ENCODE assay signal across 8 cellular contexts in the genomic region with DNA sequence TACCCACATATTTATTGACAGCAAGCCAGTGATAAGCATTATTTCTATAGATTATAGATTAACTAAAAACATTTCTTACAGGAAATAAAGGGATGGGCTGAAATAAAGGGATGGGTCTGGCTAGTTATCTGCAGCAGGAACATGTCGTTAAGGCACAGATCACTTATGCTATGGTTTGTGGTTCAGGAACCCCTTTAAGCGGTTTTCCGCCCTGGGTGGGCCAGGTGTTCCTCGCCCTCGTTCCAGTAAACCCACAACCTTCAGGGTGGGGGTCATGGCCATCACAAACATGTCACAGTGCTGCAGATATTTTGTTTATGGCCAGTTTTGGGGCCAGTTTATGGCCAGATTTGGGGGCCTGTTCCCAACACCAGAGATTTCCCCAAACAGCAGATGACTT. TPM values are rescaled to one million over a fixed set of nuclear protein-coding genes. Genes with fewer than 3 reads are reported as not detected.
DNase-seq lines count a peak whose midpoint lies in the region; ATAC-seq, FAIRE-seq and TF ChIP-seq lines count a peak whose summit lies in the region.
"Not testable (repeated sequence)": the region's sequence is repeated elsewhere in the genome, so short reads cannot be mapped to it uniquely, and the experiment has no call there.
"Had no signal": no experiment of that assay in that cellular context is flagged by ENCODE, and none has a peak within 500 bp of the region (broad histone marks: within the 10 kb centered on the region; RNA-seq: fewer than 3 reads in every experiment).

No MANE protein-coding gene starts in this region.

- not testable (repeated sequence) for H3K79me2 ChIP-seq in HCT116 (ENCODE audit: insufficient read depth, low read length); HepG2 (ENCODE audit: insufficient read depth, low read length)

- H3K4me2 ChIP-seq in BLaER1: peak overlapping the region; percentile 56
- H3K4me2 ChIP-seq in HCT116 (ENCODE audit: low read length); HepG2 (ENCODE audit: low read depth, low read length): not testable (repeated sequence)

- not testable (repeated sequence) for TF ChIP-seq CTCF in HCT116 (IDR thresholded peaks at IDR 0.05 in 2 of 3, conservative IDR thresholded peaks at IDR 0.05 in 1 of 3; ENCODE audit: borderline replicate concordance in 1 of 3, insufficient read depth in 1 of 3, low read depth in 2 of 3, low read length in 2 of 3); HepG2 (CRISPR knock-in tag; IDR thresholded peaks at IDR 0.05)

- POLR2A ChIA-PET in HCT116 (lab: Charles Lee): not testable (repeated sequence)
- POLR2A ChIA-PET in activated naive CD8-positive, alpha-beta T cell treated with anti-CD3 and anti-CD28 coated beads, Interleukin-2, amount 10 ng/mL, durations not matched to agents 7 days and 5 days (lab: Charles Lee): interaction anchor here (1.7 kb wide), 1 partner anchor 10 kb away, joined by 7 read pairs; a partner anchor contains a TSS
- POLR2A ChIA-PET in HepG2 (lab: Yijun Ruan, JAX): interaction anchor here (0.7 kb wide), 1 partner anchor 36 kb away, joined by 4 read pairs; no protein-coding TSS in a partner anchor

- not testable (repeated sequence) for H3K9me3 ChIP-seq in BLaER1; HCT116 (ENCODE audit: control insufficient read depth in 1 of 2, insufficient read depth in 1 of 2, low read depth in 1 of 2, low read length in 2 of 2); HepG2 (ENCODE audit: low read length)

- H3K4me3 ChIP-seq in BLaER1; HCT116 (replicated peaks in 1 of 2; ENCODE audit: low read depth in 1 of 2, low read length in 2 of 2); HepG2 (replicated peaks in 1 of 3; ENCODE audit: insufficient read depth in 1 of 3, low read depth in 2 of 3, low read length in 3 of 3): not testable (repeated sequence)

- H3K27me3 Mint-ChIP-seq in T-helper 1 cell treated with Interleukin-12 subunit alpha and Interleukin-12 subunit beta and Interleukin-4 antibody, amounts not matched to agents 30 μg/mL and 1 μg/mL, for 36 hours (ENCODE audit: low read depth): peaks cover 25% of the 10 kb centered on the region
- peaks cover 12% of the 10 kb centered on the region for H3K27me3 Mint-ChIP-seq in activated naive CD8-positive, alpha-beta T cell treated with anti-CD3 and anti-CD28 coated beads, Interleukin-2, amount 10 ng/mL, durations not matched to agents 7 days and 5 days

- intact Hi-C loops in HCT116 (cut with micrococcal nuclease); HepG2 (cut with micrococcal nuclease; ENCODE audit: unreplicated experiment): not testable (repeated sequence)

- not testable (repeated sequence) for TF ChIP-seq RAD21 in HCT116 (IDR thresholded peaks at IDR 0.05; ENCODE audit: low read depth); HepG2 (CRISPR knock-in tag; IDR thresholded peaks at IDR 0.05)

- BruUV-seq in HCT116 (replicated peaks; lab: Mats Ljungman, UMichigan) (TSS peak; percentile 8), HepG2 (replicated peaks; lab: Mats Ljungman, UMichigan) (TSS peak; percentile 33)

- not testable (repeated sequence) for H3K27me3 ChIP-seq in BLaER1; HCT116 (ENCODE audit: insufficient read depth, low read length); HepG2 (ENCODE audit: control insufficient read depth in 1 of 2, insufficient read depth in 2 of 2, low read length in 2 of 2)

- not testable (repeated sequence) for H3K27ac ChIP-seq in BLaER1; HCT116 (ENCODE audit: low read depth, low read length); HepG2 (ENCODE audit: extremely low read length, insufficient read depth, low read length)

- not testable (repeated sequence) for FAIRE-seq in HepG2 (lab: Jason Lieb, UNC)

- not testable (repeated sequence) for H3K36me3 ChIP-seq in BLaER1; HCT116 (ENCODE audit: control insufficient read depth in 1 of 2, insufficient read depth in 2 of 2, low read length in 2 of 2)
- H3K36me3 ChIP-seq in HepG2 (replicated peaks in 1 of 2; ENCODE audit: control insufficient read depth in 1 of 2, insufficient read depth in 2 of 2, low read length in 2 of 2): peaks cover 8 to 15% of the 10 kb centered on the region in 2 experiments; a peak in 4 of 5 replicates

- not testable (repeated sequence) for TF ChIP-seq EP300 in HepG2 (IDR thresholded peaks at IDR 0.05; ENCODE audit: low read depth in 2 of 2, low read length in 2 of 2); HepG2 (CRISPR knock-in tag; IDR thresholded peaks at IDR 0.05; ENCODE audit: borderline replicate concordance)

- not testable (repeated sequence) for H3K27ac Mint-ChIP-seq in T-helper 1 cell treated with Interleukin-12 subunit alpha and Interleukin-12 subunit beta and Interleukin-4 antibody, amounts not matched to agents 30 μg/mL and 1 μg/mL, for 36 hours; activated naive CD8-positive, alpha-beta T cell treated with anti-CD3 and anti-CD28 coated beads, Interleukin-2, amount 10 ng/mL, durations not matched to agents 7 days and 5 days

- 0 out of 2 replicates have a peak overlapping the region, but pooled peaks have one; percentile 9 for H3K9ac ChIP-seq in BLaER1
- not testable (repeated sequence) for H3K9ac ChIP-seq in HCT116 (ENCODE audit: low read length); HepG2 (ENCODE audit: insufficient read depth, low read depth, low read length)

- H3K9me2 ChIP-seq in HCT116 (ENCODE audit: insufficient read depth): not testable (repeated sequence)

- H3K4me1 ChIP-seq in BLaER1: peaks cover 20% of the 10 kb centered on the region
- not testable (repeated sequence) for H3K4me1 ChIP-seq in HCT116 (ENCODE audit: control insufficient read depth in 1 of 2, insufficient read depth in 2 of 2, low read length in 2 of 2); HepG2 (ENCODE audit: insufficient read depth, low read length)

- H2AFZ ChIP-seq in HCT116 (ENCODE audit: low read depth, low read length, poor library complexity, severe bottlenecking); HepG2 (ENCODE audit: low read length): not testable (repeated sequence)

- WGBS in HepG2 (ENCODE audit: low lambda C conversion rate): 94% methylated on average over 5 of the region's 5 CpGs

- CTCF ChIA-PET in HCT116 (lab: Charles Lee): interaction anchor here (1.5 kb wide), 1 partner anchor 11 kb away, joined by 7 read pairs; a partner anchor contains a TSS
- CTCF ChIA-PET in HepG2 (lab: Yijun Ruan, JAX; ENCODE audit: low intra/inter-chr PET ratio, low total read pairs): not testable (repeated sequence)

- ATAC-seq in HCT116; activated naive CD8-positive, alpha-beta T cell treated with anti-CD3 and anti-CD28 coated beads, Interleukin-2, amount 10 ng/mL, durations not matched to agents 7 days and 5 days (ENCODE audit: low read depth); HepG2: not testable (repeated sequence)

- TF ChIP-seq POLR2A in HCT116 (IDR thresholded peaks at IDR 0.05; ENCODE audit: borderline replicate concordance, extremely low read depth, insufficient read depth, insufficient read length); HepG2 (IDR thresholded peaks at IDR 0.05; ENCODE audit: insufficient read depth in 1 of 2, low read depth in 2 of 2, low read length in 2 of 2): not testable (repeated sequence)

- RAD21 ChIA-PET in HCT116 (lab: Charles Lee; ENCODE audit: low non-redundant PET in 1 of 2, low total read pairs in 2 of 2, uncharacterized antibody in 2 of 2, unreplicated experiment in 2 of 2): not testable (repeated sequence)

- not testable (repeated sequence) for H3K36me3 Mint-ChIP-seq in T-helper 1 cell treated with Interleukin-12 subunit alpha and Interleukin-12 subunit beta and Interleukin-4 antibody, amounts not matched to agents 30 μg/mL and 1 μg/mL, for 36 hours (ENCODE audit: low read depth); activated naive CD8-positive, alpha-beta T cell treated with anti-CD3 and anti-CD28 coated beads, Interleukin-2, amount 10 ng/mL, durations not matched to agents 7 days and 5 days

- DNase-seq in HCT116 (ENCODE audit: low read depth, low spot score); activated naive CD8-positive, alpha-beta T cell treated with anti-CD3 and anti-CD28 coated beads, Interleukin-2, amount 10 ng/mL, durations not matched to agents 7 days and 5 days; HepG2 (ENCODE audit: low spot score): not testable (repeated sequence)

- H4K20me1 ChIP-seq in BLaER1; HCT116 (ENCODE audit: insufficient read depth); HepG2 (ENCODE audit: insufficient read depth, low read length): not testable (repeated sequence)

- not testable (repeated sequence) for H3K4me1 Mint-ChIP-seq in T-helper 1 cell treated with Interleukin-12 subunit alpha and Interleukin-12 subunit beta and Interleukin-4 antibody, amounts not matched to agents 30 μg/mL and 1 μg/mL, for 36 hours (ENCODE audit: low read depth)
- peaks cover 14% of the 10 kb centered on the region for H3K4me1 Mint-ChIP-seq in activated naive CD8-positive, alpha-beta T cell treated with anti-CD3 and anti-CD28 coated beads, Interleukin-2, amount 10 ng/mL, durations not matched to agents 7 days and 5 days

- in situ Hi-C loops in HepG2 (cut with HindIII; ENCODE audit: extremely low pct_ligation_motif_present, low pct_unique_long_range_greater_than_20kb): not testable (repeated sequence)

- H3K4me3 Mint-ChIP-seq in T-helper 1 cell treated with Interleukin-12 subunit alpha and Interleukin-12 subunit beta and Interleukin-4 antibody, amounts not matched to agents 30 μg/mL and 1 μg/mL, for 36 hours: peak overlapping the region; percentile 33
- H3K4me3 Mint-ChIP-seq in activated naive CD8-positive, alpha-beta T cell treated with anti-CD3 and anti-CD28 coated beads, Interleukin-2, amount 10 ng/mL, durations not matched to agents 7 days and 5 days: peak overlapping the region; percentile 42

- not testable (repeated sequence) for H3K9me3 Mint-ChIP-seq in T-helper 1 cell treated with Interleukin-12 subunit alpha and Interleukin-12 subunit beta and Interleukin-4 antibody, amounts not matched to agents 30 μg/mL and 1 μg/mL, for 36 hours; activated naive CD8-positive, alpha-beta T cell treated with anti-CD3 and anti-CD28 coated beads, Interleukin-2, amount 10 ng/mL, durations not matched to agents 7 days and 5 days

RNA-seq across cellular contexts. Expression of a gene that starts 10.7 kb away (rescaled TPM):
- total RNA-seq in HCT116 (2021; ENCODE audit: unreplicated experiment) (97.7 TPM), HepG2 (2016; rRNA removed; fragmentation: Illumina TruSeq; extraction: Trizol) (54.8 and 75.1 TPM in 2 replicates)
- polyA plus RNA-seq in HCT116 (2012): 63.4 and 69.8 TPM in 2 replicates
- total RNA-seq in activated naive CD8-positive, alpha-beta T cell treated with anti-CD3 and anti-CD28 coated beads, Interleukin-2, amount 10 ng/mL, durations not matched to agents 7 days and 5 days: 10 to 100 TPM; 36.7 to 47.5 TPM
- 23.3 and 27.3 TPM in 2 replicates for total RNA-seq in HepG2 (2016; cell fraction: cytosol; rRNA removed; fragmentation: Illumina TruSeq; extraction: Trizol; ENCODE audit: low read depth)
- 53.5 and 80.4 TPM in 2 replicates for total RNA-seq in HepG2 (2016; cell fraction: insoluble cytoplasmic fraction; rRNA removed; fragmentation: Illumina TruSeq; extraction: Trizol)
- total RNA-seq in HepG2 (2016; cell fraction: membrane; rRNA removed; fragmentation: Illumina TruSeq; extraction: Trizol): 39.3 and 49.4 TPM in 2 replicates
- total RNA-seq in HepG2 (2016; cell fraction: nucleus; rRNA removed; fragmentation: Illumina TruSeq; extraction: Trizol): 20.5 and 23.1 TPM in 2 replicates
- polyA plus RNA-seq in HepG2 (2011; rRNA removed): 27.5 and 39.4 TPM in 2 replicates
- polyA plus RNA-seq in HepG2 (2011; cell fraction: cytosol; rRNA removed): 33.2 and 61.8 TPM in 2 replicates
- polyA plus RNA-seq in HepG2 (2011; cell fraction: nucleus; rRNA removed): 30.3 and 31.5 TPM in 2 replicates
- polyA plus RNA-seq in HepG2 (2012): 21.4 and 33.9 TPM in 2 replicates
- polyA plus RNA-seq in HepG2 (2016; cell fraction: cytosol; fragmentation: Illumina TruSeq; extraction: Trizol; ENCODE audit: low read depth): 25.8 and 31.9 TPM in 2 replicates
- 83.6 and 90.1 TPM in 2 replicates for polyA plus RNA-seq in HepG2 (2016; cell fraction: insoluble cytoplasmic fraction; fragmentation: Illumina TruSeq; extraction: Trizol; ENCODE audit: low read depth)
- polyA plus RNA-seq in HepG2 (2016; cell fraction: membrane; fragmentation: Illumina TruSeq; extraction: Trizol; ENCODE audit: low read depth): 40.3 and 46.6 TPM in 2 replicates
- polyA plus RNA-seq in HepG2 (2016; cell fraction: nucleus; fragmentation: Illumina TruSeq; extraction: Trizol; ENCODE audit: insufficient read depth, low read depth): 39.6 and 43.0 TPM in 2 replicates
- 30.4 and 47.1 TPM in 2 replicates for polyA minus RNA-seq in HepG2 (2011; rRNA and poly(A)+ RNA removed; ENCODE audit: low replicate concordance)
- 11.2 and 16.5 TPM in 2 replicates for polyA minus RNA-seq in HepG2 (2011; cell fraction: cytosol; rRNA and poly(A)+ RNA removed)
- 6.3 and 8.4 TPM in 2 replicates for polyA minus RNA-seq in HepG2 (2011; cell fraction: nucleus; rRNA and poly(A)+ RNA removed)

RNA-seq across cellular contexts. Expression of a gene that starts 10.9 kb away (rescaled TPM):
- total RNA-seq in HCT116 (2021; ENCODE audit: unreplicated experiment): 58.2 TPM
- 67.5 and 72.1 TPM in 2 replicates for polyA plus RNA-seq in HCT116 (2012)
- 10 to 100 TPM; 35.6 to 40.7 TPM for total RNA-seq in activated naive CD8-positive, alpha-beta T cell treated with anti-CD3 and anti-CD28 coated beads, Interleukin-2, amount 10 ng/mL, durations not matched to agents 7 days and 5 days
- total RNA-seq in HepG2 (2016; rRNA removed; fragmentation: Illumina TruSeq; extraction: Trizol): 30.1 and 48.6 TPM in 2 replicates
- total RNA-seq in HepG2 (2016; cell fraction: cytosol; rRNA removed; fragmentation: Illumina TruSeq; extraction: Trizol; ENCODE audit: low read depth): 17.3 and 23.4 TPM in 2 replicates
- 25.7 and 50.3 TPM in 2 replicates for total RNA-seq in HepG2 (2016; cell fraction: insoluble cytoplasmic fraction; rRNA removed; fragmentation: Illumina TruSeq; extraction: Trizol)
- total RNA-seq in HepG2 (2016; cell fraction: membrane; rRNA removed; fragmentation: Illumina TruSeq; extraction: Trizol): 19.8 TPM in 2 replicates
- 43.2 and 49.1 TPM in 2 replicates for total RNA-seq in HepG2 (2016; cell fraction: nucleus; rRNA removed; fragmentation: Illumina TruSeq; extraction: Trizol)
- 40.0 and 41.5 TPM in 2 replicates for polyA plus RNA-seq in HepG2 (2011; rRNA removed)
- 14.5 and 33.6 TPM in 2 replicates for polyA plus RNA-seq in HepG2 (2011; cell fraction: cytosol; rRNA removed)
- polyA plus RNA-seq in HepG2 (2011; cell fraction: nucleus; rRNA removed): 222 and 300 TPM in 2 replicates
- 22.4 and 26.7 TPM in 2 replicates for polyA plus RNA-seq in HepG2 (2012)
- 11.3 and 13.5 TPM in 2 replicates for polyA plus RNA-seq in HepG2 (2016; cell fraction: cytosol; fragmentation: Illumina TruSeq; extraction: Trizol; ENCODE audit: low read depth)
- polyA plus RNA-seq in HepG2 (2016; cell fraction: insoluble cytoplasmic fraction; fragmentation: Illumina TruSeq; extraction: Trizol; ENCODE audit: low read depth): 26.8 and 33.0 TPM in 2 replicates
- polyA plus RNA-seq in HepG2 (2016; cell fraction: membrane; fragmentation: Illumina TruSeq; extraction: Trizol; ENCODE audit: low read depth): 16.0 and 17.2 TPM in 2 replicates
- 104 and 118 TPM in 2 replicates for polyA plus RNA-seq in HepG2 (2016; cell fraction: nucleus; fragmentation: Illumina TruSeq; extraction: Trizol; ENCODE audit: insufficient read depth, low read depth)
- 42.2 and 59.1 TPM in 2 replicates for polyA minus RNA-seq in HepG2 (2011; rRNA and poly(A)+ RNA removed; ENCODE audit: low replicate concordance)
- 14.7 and 27.3 TPM in 2 replicates for polyA minus RNA-seq in HepG2 (2011; cell fraction: cytosol; rRNA and poly(A)+ RNA removed)
- 31.5 and 33.4 TPM in 2 replicates for polyA minus RNA-seq in HepG2 (2011; cell fraction: nucleus; rRNA and poly(A)+ RNA removed)

RNA-seq across cellular contexts. Expression of a gene that starts 29.5 kb away (rescaled TPM):
- total RNA-seq in HCT116 (2021; ENCODE audit: unreplicated experiment): 1.2 TPM
- polyA plus RNA-seq in HCT116 (2012): 0.85 and 0.92 TPM in 2 replicates
- total RNA-seq in activated naive CD8-positive, alpha-beta T cell treated with anti-CD3 and anti-CD28 coated beads, Interleukin-2, amount 10 ng/mL, durations not matched to agents 7 days and 5 days: 1 to 10 TPM in 1 of 2 experiments, under 1 TPM in 1; 0.88 to 1.3 TPM
- not detected in 2 replicates for total RNA-seq in HepG2 (2016; rRNA removed; fragmentation: Illumina TruSeq; extraction: Trizol)
- not detected in 2 replicates for total RNA-seq in HepG2 (2016; cell fraction: cytosol; rRNA removed; fragmentation: Illumina TruSeq; extraction: Trizol; ENCODE audit: low read depth)
- total RNA-seq in HepG2 (2016; cell fraction: insoluble cytoplasmic fraction; rRNA removed; fragmentation: Illumina TruSeq; extraction: Trizol): not detected in 2 replicates
- total RNA-seq in HepG2 (2016; cell fraction: membrane; rRNA removed; fragmentation: Illumina TruSeq; extraction: Trizol): 0.17 TPM in 1 of 2 replicates, not detected in the other
- total RNA-seq in HepG2 (2016; cell fraction: nucleus; rRNA removed; fragmentation: Illumina TruSeq; extraction: Trizol): not detected in 2 replicates
- polyA plus RNA-seq in HepG2 (2011; rRNA removed): 0.08 and 0.24 TPM in 2 replicates
- 0.09 TPM in 1 of 2 replicates, not detected in the other for polyA plus RNA-seq in HepG2 (2011; cell fraction: cytosol; rRNA removed)
- polyA plus RNA-seq in HepG2 (2011; cell fraction: nucleus; rRNA removed): 1.6 and 2.0 TPM in 2 replicates
- 0.15 and 0.33 TPM in 2 replicates for polyA plus RNA-seq in HepG2 (2012)
- not detected in 2 replicates for polyA plus RNA-seq in HepG2 (2016; cell fraction: cytosol; fragmentation: Illumina TruSeq; extraction: Trizol; ENCODE audit: low read depth)
- polyA plus RNA-seq in HepG2 (2016; cell fraction: insoluble cytoplasmic fraction; fragmentation: Illumina TruSeq; extraction: Trizol; ENCODE audit: low read depth): not detected in 2 replicates
- polyA plus RNA-seq in HepG2 (2016; cell fraction: membrane; fragmentation: Illumina TruSeq; extraction: Trizol; ENCODE audit: low read depth): not detected in 2 replicates
- polyA plus RNA-seq in HepG2 (2016; cell fraction: nucleus; fragmentation: Illumina TruSeq; extraction: Trizol; ENCODE audit: insufficient read depth, low read depth): 0.48 and 0.77 TPM in 2 replicates
- polyA minus RNA-seq in HepG2 (2011; rRNA and poly(A)+ RNA removed; ENCODE audit: low replicate concordance): 0.26 and 0.52 TPM in 2 replicates
- polyA minus RNA-seq in HepG2 (2011; cell fraction: cytosol; rRNA and poly(A)+ RNA removed): not detected in 2 replicates
- not detected in 2 replicates for polyA minus RNA-seq in HepG2 (2011; cell fraction: nucleus; rRNA and poly(A)+ RNA removed)
- total RNA-seq: HT-29 had no signal
- polyA plus RNA-seq: CD4-positive, alpha-beta memory T cell; IgD-negative memory B cell had no signal

RNA-seq across cellular contexts. Expression of a gene that starts 34.1 kb away (rescaled TPM):
- 18.5 TPM for total RNA-seq in HCT116 (2021; ENCODE audit: unreplicated experiment)
- 10.9 and 11.3 TPM in 2 replicates for polyA plus RNA-seq in HCT116 (2012)
- not detected for total RNA-seq in activated naive CD8-positive, alpha-beta T cell treated with anti-CD3 and anti-CD28 coated beads, Interleukin-2, amount 10 ng/mL, durations not matched to agents 7 days and 5 days
- total RNA-seq in HepG2 (2016; rRNA removed; fragmentation: Illumina TruSeq; extraction: Trizol): 17.9 and 22.1 TPM in 2 replicates
- 14.6 and 15.1 TPM in 2 replicates for total RNA-seq in HepG2 (2016; cell fraction: cytosol; rRNA removed; fragmentation: Illumina TruSeq; extraction: Trizol; ENCODE audit: low read depth)
- 17.1 and 20.8 TPM in 2 replicates for total RNA-seq in HepG2 (2016; cell fraction: insoluble cytoplasmic fraction; rRNA removed; fragmentation: Illumina TruSeq; extraction: Trizol)
- 19.2 and 21.9 TPM in 2 replicates for total RNA-seq in HepG2 (2016; cell fraction: membrane; rRNA removed; fragmentation: Illumina TruSeq; extraction: Trizol)
- 11.9 and 15.2 TPM in 2 replicates for total RNA-seq in HepG2 (2016; cell fraction: nucleus; rRNA removed; fragmentation: Illumina TruSeq; extraction: Trizol)
- polyA plus RNA-seq in HepG2 (2011; rRNA removed): 58.7 and 64.8 TPM in 2 replicates
- polyA plus RNA-seq in HepG2 (2011; cell fraction: cytosol; rRNA removed): 31.8 and 40.9 TPM in 2 replicates
- 155 and 176 TPM in 2 replicates for polyA plus RNA-seq in HepG2 (2011; cell fraction: nucleus; rRNA removed)
- polyA plus RNA-seq in HepG2 (2012): 52.3 and 56.5 TPM in 2 replicates
- polyA plus RNA-seq in HepG2 (2016; cell fraction: cytosol; fragmentation: Illumina TruSeq; extraction: Trizol; ENCODE audit: low read depth): 5.2 and 6.0 TPM in 2 replicates
- 20.8 and 23.0 TPM in 2 replicates for polyA plus RNA-seq in HepG2 (2016; cell fraction: insoluble cytoplasmic fraction; fragmentation: Illumina TruSeq; extraction: Trizol; ENCODE audit: low read depth)
- 11.3 and 11.6 TPM in 2 replicates for polyA plus RNA-seq in HepG2 (2016; cell fraction: membrane; fragmentation: Illumina TruSeq; extraction: Trizol; ENCODE audit: low read depth)
- 61.3 and 68.3 TPM in 2 replicates for polyA plus RNA-seq in HepG2 (2016; cell fraction: nucleus; fragmentation: Illumina TruSeq; extraction: Trizol; ENCODE audit: insufficient read depth, low read depth)
- 2.5 and 39.3 TPM in 2 replicates for polyA minus RNA-seq in HepG2 (2011; rRNA and poly(A)+ RNA removed; ENCODE audit: low replicate concordance)
- polyA minus RNA-seq in HepG2 (2011; cell fraction: cytosol; rRNA and poly(A)+ RNA removed): 13.8 and 18.9 TPM in 2 replicates
- 47.0 and 48.8 TPM in 2 replicates for polyA minus RNA-seq in HepG2 (2011; cell fraction: nucleus; rRNA and poly(A)+ RNA removed)
- total RNA-seq: CD4-positive, alpha-beta memory T cell; HT-29 had no signal
- polyA plus RNA-seq: CD4-positive, alpha-beta memory T cell; IgD-negative memory B cell had no signal

RNA-seq across cellular contexts. Expression of a gene that starts 41.7 kb away (rescaled TPM):
- 51.2 TPM for total RNA-seq in HCT116 (2021; ENCODE audit: unreplicated experiment)
- polyA plus RNA-seq in HCT116 (2012): 44.6 and 45.8 TPM in 2 replicates
- total RNA-seq in activated naive CD8-positive, alpha-beta T cell treated with anti-CD3 and anti-CD28 coated beads, Interleukin-2, amount 10 ng/mL, durations not matched to agents 7 days and 5 days: 10 to 100 TPM; 30.0 to 31.1 TPM
- 13.8 and 14.9 TPM in 2 replicates for total RNA-seq in HepG2 (2016; rRNA removed; fragmentation: Illumina TruSeq; extraction: Trizol)
- total RNA-seq in HepG2 (2016; cell fraction: cytosol; rRNA removed; fragmentation: Illumina TruSeq; extraction: Trizol; ENCODE audit: low read depth): 3.8 and 4.6 TPM in 2 replicates
- total RNA-seq in HepG2 (2016; cell fraction: insoluble cytoplasmic fraction; rRNA removed; fragmentation: Illumina TruSeq; extraction: Trizol): 14.4 and 14.7 TPM in 2 replicates
- total RNA-seq in HepG2 (2016; cell fraction: membrane; rRNA removed; fragmentation: Illumina TruSeq; extraction: Trizol): 8.1 and 8.2 TPM in 2 replicates
- total RNA-seq in HepG2 (2016; cell fraction: nucleus; rRNA removed; fragmentation: Illumina TruSeq; extraction: Trizol): 6.0 and 6.9 TPM in 2 replicates
- 8.6 and 11.5 TPM in 2 replicates for polyA plus RNA-seq in HepG2 (2011; rRNA removed)
- polyA plus RNA-seq in HepG2 (2011; cell fraction: cytosol; rRNA removed): 9.7 and 14.5 TPM in 2 replicates
- polyA plus RNA-seq in HepG2 (2011; cell fraction: nucleus; rRNA removed): 8.5 and 9.1 TPM in 2 replicates
- 7.8 and 10.7 TPM in 2 replicates for polyA plus RNA-seq in HepG2 (2012)
- polyA plus RNA-seq in HepG2 (2016; cell fraction: cytosol; fragmentation: Illumina TruSeq; extraction: Trizol; ENCODE audit: low read depth): 6.7 and 8.7 TPM in 2 replicates
- polyA plus RNA-seq in HepG2 (2016; cell fraction: insoluble cytoplasmic fraction; fragmentation: Illumina TruSeq; extraction: Trizol; ENCODE audit: low read depth): 19.6 and 21.5 TPM in 2 replicates
- polyA plus RNA-seq in HepG2 (2016; cell fraction: membrane; fragmentation: Illumina TruSeq; extraction: Trizol; ENCODE audit: low read depth): 9.9 and 11.1 TPM in 2 replicates
- polyA plus RNA-seq in HepG2 (2016; cell fraction: nucleus; fragmentation: Illumina TruSeq; extraction: Trizol; ENCODE audit: insufficient read depth, low read depth): 13.5 and 16.3 TPM in 2 replicates
- polyA minus RNA-seq in HepG2 (2011; rRNA and poly(A)+ RNA removed; ENCODE audit: low replicate concordance): 5.6 and 6.0 TPM in 2 replicates
- polyA minus RNA-seq in HepG2 (2011; cell fraction: cytosol; rRNA and poly(A)+ RNA removed): 2.2 and 6.5 TPM in 2 replicates
- polyA minus RNA-seq in HepG2 (2011; cell fraction: nucleus; rRNA and poly(A)+ RNA removed): 1.2 and 1.9 TPM in 2 replicates
